Comparison of ENCODE assay signal across 27 cellular contexts in the genomic region with DNA sequence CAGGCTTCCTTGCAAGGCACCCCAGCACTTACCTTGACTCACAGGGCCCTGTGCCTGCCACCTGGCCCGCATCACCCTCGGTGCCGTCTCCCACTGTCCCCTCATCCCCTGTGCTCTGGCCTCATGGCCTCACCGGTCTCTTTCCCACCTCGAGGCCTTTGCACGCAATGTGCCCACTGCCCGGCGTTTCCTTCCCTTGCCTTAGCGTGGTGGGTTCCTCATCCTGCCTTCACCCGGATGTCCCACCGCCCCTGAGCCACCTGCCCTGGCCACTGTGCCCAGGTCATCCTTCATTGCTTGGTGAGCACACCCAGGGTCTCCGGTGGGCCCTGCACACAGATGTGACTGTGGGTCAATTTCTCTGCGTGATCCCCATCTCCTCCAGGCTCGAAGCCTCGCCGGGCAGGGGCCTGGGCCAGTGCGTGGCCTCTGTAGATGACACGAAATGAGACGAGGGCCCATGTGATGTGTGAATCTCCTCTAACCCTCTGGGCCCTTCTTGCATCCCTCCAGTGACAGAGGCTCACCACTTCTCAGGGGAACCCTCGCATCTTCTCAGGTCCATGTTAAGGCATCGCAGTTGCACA. TPM values are rescaled to one million over a fixed set of nuclear protein-coding genes. Genes with fewer than 3 reads are reported as not detected.
DNase-seq lines count a peak whose midpoint lies in the region; ATAC-seq and TF ChIP-seq lines count a peak whose summit lies in the region.
"Had no signal": no experiment of that assay in that cellular context is flagged by ENCODE, and none has a peak within 500 bp of the region (broad histone marks: within the 10 kb centered on the region; RNA-seq: fewer than 3 reads in every experiment).

No MANE protein-coding gene starts in this region.

- H3K36me3 ChIP-seq in right atrium auricular region (no peaks in the 10 kb centered on the region), gastroesophageal sphincter (no peaks in the 10 kb centered on the region), neuronal stem cell (replicated peaks in 1 of 2; ENCODE audit: control insufficient read depth in 2 of 2, insufficient read depth in 2 of 2, low read length in 2 of 2) (no peaks in the 10 kb centered on the region), uterus (no peaks in the 10 kb centered on the region)
- H3K36me3 ChIP-seq: BE2C, brain microvascular endothelial cell had no signal

- no peak overlapping the region for H3K4me3 Mint-ChIP-seq in activated T-helper 2 cell treated with anti-CD3 and anti-CD28 coated beads, Interferon-gamma antibody, Interleukin-2, Interleukin-4, amounts not matched to agents 10 μg/mL and 5 μg/mL and 100 μg/mL, durations not matched to agents 14 hours and 24 hours and 36 hours (ENCODE audit: low read depth)
- H3K4me3 Mint-ChIP-seq: endodermal cell; natural killer cell; stimulated activated naive CD8-positive, alpha-beta T cell treated with anti-CD3 and anti-CD28 coated beads, Interleukin-15, amount 100 ng/mL, for 72 hours; T-helper 1 cell treated with Interleukin-12 subunit alpha and Interleukin-12 subunit beta and Interleukin-4 antibody, amounts not matched to agents 30 μg/mL and 1 μg/mL, for 36 hours had no signal

- no peak overlapping the region for H3K4me3 ChIP-seq in right atrium auricular region
- H3K4me3 ChIP-seq in gastroesophageal sphincter: no peak overlapping the region
- H3K4me3 ChIP-seq in neuronal stem cell (ENCODE audit: low read length in 2 of 2): peak overlapping the region in 1 of 2 donors; percentile 23
- H3K4me3 ChIP-seq in uterus: no peak overlapping the region

- H2BK15ac ChIP-seq in neuronal stem cell (ENCODE audit: low read length): peak overlapping the region; percentile 100

- H3K4me1 ChIP-seq in right atrium auricular region (peaks cover 0 to 79% of the 10 kb centered on the region in 2 donors), gastroesophageal sphincter (peaks cover 0 to 100% (median 67%) of the 10 kb centered on the region in 3 donors), neuronal stem cell (ENCODE audit: control insufficient read depth in 2 of 2, insufficient read depth in 1 of 2, low read depth in 1 of 2, low read length in 2 of 2) (peaks cover 2 to 9% of the 10 kb centered on the region in 2 donors), uterus (peaks cover 4 to 10% of the 10 kb centered on the region in 2 donors)

- TF ChIP-seq EP300 in gastroesophageal sphincter (IDR thresholded peaks at IDR 0.05): no peak

- H3K23ac ChIP-seq in neuronal stem cell (ENCODE audit: low read depth, low read length, poor library complexity): no peak overlapping the region

- ATAC-seq in Right ventricle myocardium inferior (no peak), gastroesophageal sphincter (no peak)
- ATAC-seq: HCT116; natural killer cell; stimulated activated naive CD8-positive, alpha-beta T cell treated with anti-CD3 and anti-CD28 coated beads, Interleukin-15, amount 100 ng/mL, for 72 hours had no signal

- 87 to 95% methylated on average over 3 to 15 of the region's 21 CpGs for whole genome bisulfite sequencing in gastroesophageal sphincter (ENCODE audit: low coverage in 1 of 2), 2 donors
- no CpG with 5 or more reads among the region's 21 CpGs for WGBS in neuronal stem cell (ENCODE audit: extremely low coverage in 2 of 2, insufficient read length in 2 of 2, insufficient replicate concordance in 1 of 2), 2 donors

- no peak overlapping the region for H3K27ac Mint-ChIP-seq in activated T-helper 2 cell treated with anti-CD3 and anti-CD28 coated beads, Interferon-gamma antibody, Interleukin-2, Interleukin-4, amounts not matched to agents 10 μg/mL and 5 μg/mL and 100 μg/mL, durations not matched to agents 14 hours and 24 hours and 36 hours
- H3K27ac Mint-ChIP-seq: endodermal cell; natural killer cell; stimulated activated naive CD8-positive, alpha-beta T cell treated with anti-CD3 and anti-CD28 coated beads, Interleukin-15, amount 100 ng/mL, for 72 hours; T-helper 1 cell treated with Interleukin-12 subunit alpha and Interleukin-12 subunit beta and Interleukin-4 antibody, amounts not matched to agents 30 μg/mL and 1 μg/mL, for 36 hours had no signal

- H3K9me3 ChIP-seq in right atrium auricular region (no peaks in the 10 kb centered on the region), gastroesophageal sphincter (no peaks in the 10 kb centered on the region), neuronal stem cell (replicated peaks in 1 of 2; ENCODE audit: control insufficient read depth in 2 of 2, insufficient read depth in 1 of 2, low read depth in 1 of 2, low read length in 2 of 2) (no peaks in the 10 kb centered on the region), uterus (no peaks in the 10 kb centered on the region)
- H3K9me3 ChIP-seq: BE2C had no signal

- peak overlapping the region; percentile 81 for H4K91ac ChIP-seq in neuronal stem cell (ENCODE audit: low read depth, low read length, poor library complexity)

- H3K9me3 Mint-ChIP-seq in activated T-helper 2 cell treated with anti-CD3 and anti-CD28 coated beads, Interferon-gamma antibody, Interleukin-2, Interleukin-4, amounts not matched to agents 10 μg/mL and 5 μg/mL and 100 μg/mL, durations not matched to agents 14 hours and 24 hours and 36 hours: no peaks in the 10 kb centered on the region
- H3K9me3 Mint-ChIP-seq: endodermal cell; natural killer cell; stimulated activated naive CD8-positive, alpha-beta T cell treated with anti-CD3 and anti-CD28 coated beads, Interleukin-15, amount 100 ng/mL, for 72 hours; T-helper 1 cell treated with Interleukin-12 subunit alpha and Interleukin-12 subunit beta and Interleukin-4 antibody, amounts not matched to agents 30 μg/mL and 1 μg/mL, for 36 hours had no signal

- H2BK5ac ChIP-seq in neuronal stem cell (ENCODE audit: low read length): peak overlapping the region; percentile 46

- H4K8ac ChIP-seq in neuronal stem cell (ENCODE audit: low read depth, low read length): peak overlapping the region; percentile 67

- peak; percentile 50 for DNase-seq in Right ventricle myocardium inferior (ENCODE audit: missing footprints)
- DNase-seq in right atrium auricular region (ENCODE audit: low spot score): no peak
- no peak for DNase-seq in neuronal stem cell (ENCODE audit: low spot score)
- DNase-seq in uterus: no peak
- no peak for DNase-seq in AML-193 (lab: John Stamatoyannopoulos, UW)
- DNase-seq in activated T-helper 2 cell treated with anti-CD3 and anti-CD28 coated beads, Interferon-gamma antibody, Interleukin-2, Interleukin-4, amounts not matched to agents 10 μg/mL and 5 μg/mL and 100 μg/mL, durations not matched to agents 14 hours and 24 hours and 36 hours (ENCODE audit: low spot score): no peak
- DNase-seq in C1 segment of cervical spinal cord (lab: John Stamatoyannopoulos, UW): no peak
- DNase-seq: activated CD4-positive, alpha-beta T cell treated with anti-CD3 and anti-CD28 coated beads for 1 hour; activated naive CD4-positive, alpha-beta T cell; activated T-cell treated with anti-CD3 and anti-CD28 coated beads, Interleukin-2, amount 50 U/mL, for 1 hour; COR-L47; GF-D8; mesendoderm; natural killer cell; NCI-H2029; NCI-H226; NCI-H748 treated with DMSO at 0.1 percent for 48 hours; stimulated activated naive CD8-positive, alpha-beta T cell treated with anti-CD3 and anti-CD28 coated beads, Interleukin-15, amount 100 ng/mL, for 72 hours; trophoblast cell had no signal

- H3K4me2 ChIP-seq in neuronal stem cell (ENCODE audit: insufficient read depth, low read length, poor library complexity, severe bottlenecking): no peak overlapping the region

- TF ChIP-seq POLR2A in gastroesophageal sphincter (IDR thresholded peaks at IDR 0.05) (no peak), uterus (IDR thresholded peaks at IDR 0.05) (no peak)

- H3K4ac ChIP-seq in neuronal stem cell (ENCODE audit: low read length): no peak overlapping the region

- intact Hi-C loops in Right ventricle myocardium inferior (cut with DNase I) (loop anchor here (2.0 kb wide), 2 partner anchors 33 to 129 kb away; no protein-coding TSS in a partner anchor), uterus (cut with DNase I; ENCODE audit: low total_unique reads) (loop anchor here (10.0 kb wide), 1 partner anchor 131 kb away; no protein-coding TSS in a partner anchor)
- intact Hi-C loops in activated T-helper 2 cell treated with anti-CD3 and anti-CD28 coated beads, Interferon-gamma antibody, Interleukin-2, Interleukin-4, amounts not matched to agents 10 μg/mL and 5 μg/mL and 100 μg/mL, durations not matched to agents 14 hours and 24 hours and 36 hours (cut with micrococcal nuclease): no loop called here

- peaks cover 11% of the 10 kb centered on the region for H3K27me3 Mint-ChIP-seq in activated T-helper 2 cell treated with anti-CD3 and anti-CD28 coated beads, Interferon-gamma antibody, Interleukin-2, Interleukin-4, amounts not matched to agents 10 μg/mL and 5 μg/mL and 100 μg/mL, durations not matched to agents 14 hours and 24 hours and 36 hours (ENCODE audit: low read depth)

- no peak overlapping the region for H2AFZ ChIP-seq in neuronal stem cell (ENCODE audit: low read length)

- H3K36me3 Mint-ChIP-seq in activated T-helper 2 cell treated with anti-CD3 and anti-CD28 coated beads, Interferon-gamma antibody, Interleukin-2, Interleukin-4, amounts not matched to agents 10 μg/mL and 5 μg/mL and 100 μg/mL, durations not matched to agents 14 hours and 24 hours and 36 hours (ENCODE audit: low read depth): no peaks in the 10 kb centered on the region
- H3K36me3 Mint-ChIP-seq: natural killer cell had no signal

- H3K79me1 ChIP-seq in neuronal stem cell (ENCODE audit: low read depth, low read length): no peaks in the 10 kb centered on the region

- no peaks in the 10 kb centered on the region for H3K27me3 ChIP-seq in right atrium auricular region
- H3K27me3 ChIP-seq in gastroesophageal sphincter: peaks cover 11% of the 10 kb centered on the region
- peaks cover 0 to 54% (median 20%) of the 10 kb centered on the region in 3 experiments for H3K27me3 ChIP-seq in neuronal stem cell (ENCODE audit: control insufficient read depth in 3 of 3, insufficient read depth in 3 of 3, low read depth in 1 of 3, low read length in 3 of 3)
- no peaks in the 10 kb centered on the region for H3K27me3 ChIP-seq in uterus
- H3K27me3 ChIP-seq: BE2C had no signal

- peak overlapping the region; percentile 87 for H2BK12ac ChIP-seq in neuronal stem cell (ENCODE audit: low read length)

- no peak overlapping the region for H2BK120ac ChIP-seq in neuronal stem cell (ENCODE audit: low read depth, low read length)

- H3K27ac ChIP-seq in right atrium auricular region: peak overlapping the region in 1 of 2 donors; percentile 53
- H3K27ac ChIP-seq in gastroesophageal sphincter: peak overlapping the region; percentile 9 to 90 (median 81)
- H3K27ac ChIP-seq in neuronal stem cell (replicated peaks; ENCODE audit: low read length): no peak overlapping the region
- peak overlapping the region; percentile 49 to 72 for H3K27ac ChIP-seq in uterus
- H3K27ac ChIP-seq: brain microvascular endothelial cell had no signal

- H3K18ac ChIP-seq in neuronal stem cell (ENCODE audit: low read length): peak overlapping the region; percentile 63

- peak overlapping the region; percentile 96 for H3K14ac ChIP-seq in neuronal stem cell (ENCODE audit: low read length)

- H3K4me1 Mint-ChIP-seq in activated T-helper 2 cell treated with anti-CD3 and anti-CD28 coated beads, Interferon-gamma antibody, Interleukin-2, Interleukin-4, amounts not matched to agents 10 μg/mL and 5 μg/mL and 100 μg/mL, durations not matched to agents 14 hours and 24 hours and 36 hours (ENCODE audit: low read depth): no peaks in the 10 kb centered on the region
- H3K4me1 Mint-ChIP-seq: endodermal cell had no signal

- no peak for TF ChIP-seq CTCF in right atrium auricular region (IDR thresholded peaks at IDR 0.05)
- no peak for TF ChIP-seq CTCF in gastroesophageal sphincter (IDR thresholded peaks at IDR 0.05)
- no peak for TF ChIP-seq CTCF in uterus (IDR thresholded peaks at IDR 0.05)

- peak overlapping the region; percentile 98 for H2AK5ac ChIP-seq in neuronal stem cell (ENCODE audit: low read depth, low read length)

- no peak overlapping the region for H3K9ac ChIP-seq in neuronal stem cell (ENCODE audit: low read depth, low read length, poor library complexity)

RNA-seq across cellular contexts. Expression of gene HTRA3, which starts 4.6 kb away (rescaled TPM):
- total RNA-seq in Right ventricle myocardium inferior: 131 TPM
- total RNA-seq in right atrium auricular region: 100 to 1,000 TPM in 1 of 2 donors, 10 to 100 TPM in 1; 33.8 to 124 TPM
- total RNA-seq in gastroesophageal sphincter: 10 to 100 TPM; 30.2 to 80.5 (median 59.9) TPM
- 2.9 TPM for polyA plus RNA-seq in neuronal stem cell (2013, experiment 1 of 2)
- polyA plus RNA-seq in neuronal stem cell (2013, experiment 2 of 2): 2.8 TPM
- 10 to 100 TPM; 22.8 to 65.3 (median 29.5) TPM for total RNA-seq in uterus
- total RNA-seq in activated T-helper 2 cell treated with anti-CD3 and anti-CD28 coated beads, Interferon-gamma antibody, Interleukin-2, Interleukin-4, amounts not matched to agents 10 μg/mL and 5 μg/mL and 100 μg/mL, durations not matched to agents 14 hours and 24 hours and 36 hours: 0.23 TPM in 1 of 2 replicates, not detected in the other
- total RNA-seq: HepG2, natural killer cell, SK-MEL-5 had no signal

Comparison
In these comparisons a context has a peak if more than half of its experiments do, and no peak if none do; other contexts are left out.
1. RNA of gene HTRA3, which starts 4.6 kb away (total RNA-seq): 131 TPM in Right ventricle myocardium inferior (single experiment), 33.8 to 124 TPM in right atrium auricular region, 30.2 to 80.5 TPM in gastroesophageal sphincter and 22.8 to 65.3 TPM in uterus; 0.23 TPM in activated T-helper 2 cell treated with anti-CD3 and anti-CD28 coated beads, Interferon-gamma antibody, Interleukin-2, Interleukin-4, amounts not matched to agents 10 μg/mL and 5 μg/mL and 100 μg/mL, durations not matched to agents 14 hours and 24 hours and 36 hours; every median in the first group is over 10 times any median in the second.